12 cellular contexts compared by ENCODE assay signal in the genomic region with DNA sequence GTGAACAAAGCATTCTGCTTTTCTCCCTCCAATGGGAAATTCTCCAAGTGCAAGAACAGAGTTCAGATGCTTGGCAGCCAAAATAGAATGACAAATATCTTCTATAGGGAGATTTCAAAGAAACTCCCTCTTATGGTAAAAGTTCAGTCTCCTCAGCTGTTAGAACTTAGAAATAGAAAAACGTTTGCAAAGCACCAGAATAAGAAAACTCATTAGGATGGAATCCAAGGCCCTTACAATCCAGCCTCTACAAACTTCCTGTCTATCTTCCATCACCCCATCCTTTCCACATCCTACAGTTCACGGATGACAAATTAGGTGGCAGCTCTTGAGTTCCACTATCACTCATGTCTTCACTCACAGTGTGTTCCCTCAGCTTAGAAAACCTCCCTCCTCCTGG. TPM values are rescaled to one million over a fixed set of nuclear protein-coding genes. Genes with fewer than 3 reads are reported as not detected.
DNase-seq lines count a peak whose midpoint lies in the region; ATAC-seq and TF ChIP-seq lines count a peak whose summit lies in the region.
"Had no signal": no experiment of that assay in that cellular context is flagged by ENCODE, and none has a peak within 500 bp of the region (broad histone marks: within the 10 kb centered on the region; RNA-seq: fewer than 3 reads in every experiment).

No MANE protein-coding gene starts in this region.

- TF ChIP-seq CTCF in choroid plexus epithelial cell (conservative IDR thresholded peaks at IDR 0.05; ENCODE audit: low read depth, low read length) (no peak), stomach (IDR thresholded peaks at IDR 0.05) (no peak), GM10266 (IDR thresholded peaks at IDR 0.05; ENCODE audit: control insufficient read depth, insufficient read depth, low read depth, missing control alignments) (no peak)

- no peak for TF ChIP-seq EP300 in stomach (IDR thresholded peaks at IDR 0.05)

- H3K27ac ChIP-seq in stomach, result peak overlapping the region in 3 of 5 donors; percentile 31 to 46 (median 37)

- H3K9me3 ChIP-seq in stomach, result no peaks in the 10 kb centered on the region

- 22 to 44% (median 39%) methylated on average over 2 of the region's 2 CpGs for WGBS in stomach, 5 donors

- H3K4me1 ChIP-seq in stomach, result peaks cover 0 to 21% (median 15%) of the 10 kb centered on the region in 4 donors

- intact Hi-C loops in stomach (cut with DNase I; ENCODE audit: low total_unique reads), result no loop called here

- ATAC-seq in left lobe of liver, result peak; percentile 54
- ATAC-seq in GM19035 (IDR thresholded peaks at IDR 0.05; ENCODE audit: unreplicated experiment), result no peak
- no peak for ATAC-seq in GM18858 (IDR thresholded peaks at IDR 0.05; ENCODE audit: unreplicated experiment)

- H3K4me3 ChIP-seq in choroid plexus epithelial cell (ENCODE audit: low read depth, low read length) (no peak overlapping the region), stomach (no peak overlapping the region)

- no peak for TF ChIP-seq POLR2A in stomach (IDR thresholded peaks at IDR 0.05)

- DNase-seq in GM04504 (ENCODE audit: low read depth) (peak; percentile 13), choroid plexus epithelial cell (ENCODE audit: low read depth) (peak; percentile 6), left lobe of liver (ENCODE audit: low spot score) (no peak), stomach (no peak), NCI-H2107 treated with DMSO at 0.1 percent for 48 hours (lab: John Stamatoyannopoulos, UW; ENCODE audit: unreplicated experiment) (no peak), GM10266 (ENCODE audit: extremely low spot score) (no peak)
- DNase-seq: activated CD4-positive, alpha-beta T cell treated with anti-CD3 and anti-CD28 coated beads for 1 hour; activated gamma-delta T cell; stimulated activated CD4-positive, alpha-beta T cell treated with anti-CD3 and anti-CD28 coated beads, Interleukin-1b, Interleukin-23, amount 100 ng/mL, for 48 hours had no signal

- H3K36me3 ChIP-seq in stomach, result no peaks in the 10 kb centered on the region

- no peaks in the 10 kb centered on the region for H3K27me3 ChIP-seq in stomach

RNA-seq across cellular contexts. Expression of gene FAM13C, which starts 25.7 kb away (rescaled TPM):
- total RNA-seq in left lobe of liver (1.3 TPM), stomach (10 to 100 TPM in 4 of 5 donors, under 1 TPM in 1; 0.89 to 47.3 (median 19.4) TPM)
- 1 to 10 TPM; 2.2 to 7.2 (median 2.5) TPM for polyA plus RNA-seq in stomach
- total RNA-seq: endothelial cell of umbilical vein had no signal

Comparison
In these comparisons a context has a peak if more than half of its experiments do, and no peak if none do; other contexts are left out.
1. DNase-seq: peak in GM04504 (single experiment) and choroid plexus epithelial cell (single experiment); none in left lobe of liver (single experiment), stomach (single experiment), NCI-H2107 treated with DMSO at 0.1 percent for 48 hours (single experiment) and GM10266 (single experiment).